8 cellular contexts compared by ENCODE assay signal in the genomic region with DNA sequence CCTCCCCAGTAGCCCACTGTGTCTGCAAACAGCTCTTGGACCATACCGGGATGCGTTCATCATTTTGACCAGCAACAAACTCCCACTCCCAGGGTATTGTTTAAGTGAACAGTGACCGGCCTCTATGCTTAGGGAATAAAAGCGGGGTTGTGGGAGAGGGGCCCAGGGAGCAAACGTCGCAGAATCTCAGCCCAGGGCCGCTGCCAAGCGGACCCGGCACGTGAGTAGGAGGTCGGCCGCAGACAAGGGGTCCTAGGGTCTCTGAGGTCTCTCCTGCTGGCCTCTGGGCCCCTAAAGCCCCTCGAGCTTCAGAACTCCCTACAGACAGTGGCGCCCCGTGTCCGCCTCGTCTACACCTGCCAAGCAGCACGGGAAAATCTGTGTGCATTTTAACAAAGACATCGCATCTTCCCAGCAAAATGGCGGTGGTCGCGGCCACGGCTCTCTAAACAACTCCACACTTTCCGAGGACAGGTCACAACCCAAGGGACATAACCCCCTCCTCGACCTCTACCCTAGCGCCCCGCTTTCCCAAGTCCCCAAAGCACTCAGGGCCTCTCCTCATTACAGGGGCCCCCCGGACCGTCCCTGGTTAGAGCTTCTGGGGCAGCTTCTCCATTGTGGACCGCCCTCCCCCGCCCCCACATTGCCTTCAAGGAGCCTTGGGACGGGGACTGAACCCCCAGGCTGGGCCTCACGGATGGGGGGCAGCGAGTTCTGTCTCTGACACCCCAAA. TPM values are rescaled to one million over a fixed set of nuclear protein-coding genes. Genes with fewer than 3 reads are reported as not detected.
DNase-seq lines count a peak whose midpoint lies in the region; ATAC-seq, FAIRE-seq and TF ChIP-seq lines count a peak whose summit lies in the region.

No MANE protein-coding gene starts in this region.

- TF ChIP-seq POLR2A in HepG2 (IDR thresholded peaks at IDR 0.05; ENCODE audit: insufficient read depth in 1 of 2, low read depth in 2 of 2, low read length in 2 of 2) = peak; percentile 28 to 48; a peak in 2 of 4 replicates

- H2AFZ ChIP-seq in HepG2 (ENCODE audit: low read length) = no peak overlapping the region

- no peaks in the 10 kb centered on the region for H3K9me3 Mint-ChIP-seq in activated T-cell treated with anti-CD3 and anti-CD28 coated beads, Interleukin-2, amount 50 U/mL, for 72 hours
- H3K9me3 Mint-ChIP-seq in activated CD4-positive, alpha-beta memory T cell treated with anti-CD3 and anti-CD28 coated beads, Interleukin-2, amount 10 ng/mL, durations not matched to agents 7 days and 5 days = no peaks in the 10 kb centered on the region

- H3K4me3 ChIP-seq in HepG2 (replicated peaks in 1 of 3; ENCODE audit: insufficient read depth in 1 of 3, low read depth in 2 of 3, low read length in 3 of 3) (peak overlapping the region; percentile 78 to 95 (median 93)), tibial artery (peak overlapping the region; percentile 51 to 60), upper lobe of right lung (no peak overlapping the region)

- BruUV-seq in HepG2 (replicated peaks; lab: Mats Ljungman, UMichigan) = no TSS peak

- H3K27ac ChIP-seq in HepG2 (ENCODE audit: extremely low read length, insufficient read depth, low read length) = peak overlapping the region; percentile 77
- H3K27ac ChIP-seq in tibial artery = peak overlapping the region in 1 of 2 donors; percentile 83
- H3K27ac ChIP-seq in upper lobe of right lung = no peak overlapping the region

- in situ Hi-C loops in HepG2 (cut with HindIII; ENCODE audit: extremely low pct_ligation_motif_present, low pct_unique_long_range_greater_than_20kb) = no loop called here

- POLR2A ChIA-PET in activated CD4-positive, alpha-beta memory T cell treated with anti-CD3 and anti-CD28 coated beads, Interleukin-2, amount 10 ng/mL, durations not matched to agents 7 days and 5 days (lab: Charles Lee) = interaction anchor here (1.7 to 2.5 kb wide), 2 partner anchors 13 to 41 kb away, joined by 5 to 9 read pairs; a partner anchor contains a TSS
- POLR2A ChIA-PET in HepG2 (lab: Yijun Ruan, JAX) = interaction anchor here (0.6 to 8.6 kb wide), 20 partner anchors 9 to 258 kb away, joined by 3 to 127 read pairs (median 8); a partner anchor contains a TSS

- TF ChIP-seq EP300 in HepG2 (IDR thresholded peaks at IDR 0.05; ENCODE audit: low read depth in 2 of 2, low read length in 2 of 2) (no peak), HepG2 (CRISPR knock-in tag; IDR thresholded peaks at IDR 0.05; ENCODE audit: borderline replicate concordance) (no peak)

- peaks cover 25% of the 10 kb centered on the region for H3K79me2 ChIP-seq in HepG2 (ENCODE audit: insufficient read depth, low read length)

- H3K36me3 Mint-ChIP-seq in activated T-cell treated with anti-CD3 and anti-CD28 coated beads, Interleukin-2, amount 50 U/mL, for 72 hours (ENCODE audit: insufficient read depth in 2 of 2) = peaks cover 0 to 4% of the 10 kb centered on the region in 2 donors
- H3K36me3 Mint-ChIP-seq in activated CD4-positive, alpha-beta memory T cell treated with anti-CD3 and anti-CD28 coated beads, Interleukin-2, amount 10 ng/mL, durations not matched to agents 7 days and 5 days (ENCODE audit: low read depth) = peaks cover 4% of the 10 kb centered on the region

- ATAC-seq in activated T-cell treated with anti-CD3 and anti-CD28 coated beads, Interleukin-2, amount 50 U/mL, for 72 hours (replicated peaks in 1 of 2) = no peak
- ATAC-seq in HepG2 (peak; percentile 7), upper lobe of right lung (no peak), GM19452 (IDR thresholded peaks at IDR 0.05; ENCODE audit: unreplicated experiment) (no peak)

- H3K27me3 Mint-ChIP-seq in activated T-cell treated with anti-CD3 and anti-CD28 coated beads, Interleukin-2, amount 50 U/mL, for 72 hours (ENCODE audit: low read depth) = peaks cover 38% of the 10 kb centered on the region
- H3K27me3 Mint-ChIP-seq in activated CD4-positive, alpha-beta memory T cell treated with anti-CD3 and anti-CD28 coated beads, Interleukin-2, amount 10 ng/mL, durations not matched to agents 7 days and 5 days = peaks cover 49% of the 10 kb centered on the region

- H3K27ac Mint-ChIP-seq in activated T-cell treated with anti-CD3 and anti-CD28 coated beads, Interleukin-2, amount 50 U/mL, for 72 hours = no peak overlapping the region
- H3K27ac Mint-ChIP-seq in activated CD4-positive, alpha-beta memory T cell treated with anti-CD3 and anti-CD28 coated beads, Interleukin-2, amount 10 ng/mL, durations not matched to agents 7 days and 5 days = no peak overlapping the region

- DNase-seq in activated T-cell treated with anti-CD3 and anti-CD28 coated beads, Interleukin-2, amount 50 U/mL, for 72 hours = no peak
- DNase-seq in activated T-cell treated with anti-CD3 and anti-CD28 coated beads, Interleukin-2, amount 50 U/mL, for 1 hour = no peak
- no peak for DNase-seq in activated CD4-positive, alpha-beta memory T cell treated with anti-CD3 and anti-CD28 coated beads, Interleukin-2, amount 10 ng/mL, durations not matched to agents 7 days and 5 days
- DNase-seq in HepG2 (ENCODE audit: low spot score) = no peak
- DNase-seq in tibial artery = no peak
- DNase-seq in upper lobe of right lung = no peak
- DNase-seq in germinal center (ENCODE audit: low spot score) = no peak

- TF ChIP-seq CTCF in HepG2 (CRISPR knock-in tag; IDR thresholded peaks at IDR 0.05) (no peak), tibial artery (IDR thresholded peaks at IDR 0.05) (no peak), upper lobe of right lung (IDR thresholded peaks at IDR 0.05) (no peak)

- H3K4me3 Mint-ChIP-seq in activated T-cell treated with anti-CD3 and anti-CD28 coated beads, Interleukin-2, amount 50 U/mL, for 72 hours = peak overlapping the region; percentile 72 to 85
- H3K4me3 Mint-ChIP-seq in activated CD4-positive, alpha-beta memory T cell treated with anti-CD3 and anti-CD28 coated beads, Interleukin-2, amount 10 ng/mL, durations not matched to agents 7 days and 5 days = peak overlapping the region; percentile 44

- H4K20me1 ChIP-seq in HepG2 (ENCODE audit: insufficient read depth, low read length) = peaks cover 34% of the 10 kb centered on the region; the same call in 1 of the 2 replicates

- H3K4me2 ChIP-seq in HepG2 (ENCODE audit: low read depth, low read length) = peak overlapping the region; percentile 97

- H3K4me1 ChIP-seq in HepG2 (ENCODE audit: insufficient read depth, low read length) = peaks cover 23% of the 10 kb centered on the region
- peaks cover 0 to 65% (median 46%) of the 10 kb centered on the region in 4 donors for H3K4me1 ChIP-seq in tibial artery
- H3K4me1 ChIP-seq in upper lobe of right lung = peaks cover 32% of the 10 kb centered on the region

- no peaks in the 10 kb centered on the region for H3K36me3 ChIP-seq in HepG2 (replicated peaks in 1 of 2; ENCODE audit: control insufficient read depth in 1 of 2, insufficient read depth in 2 of 2, low read length in 2 of 2)
- no peaks in the 10 kb centered on the region for H3K36me3 ChIP-seq in tibial artery
- no peaks in the 10 kb centered on the region for H3K36me3 ChIP-seq in upper lobe of right lung

- no peaks in the 10 kb centered on the region; a peak in 1 of 5 replicates for H3K27me3 ChIP-seq in HepG2 (ENCODE audit: control insufficient read depth in 1 of 2, insufficient read depth in 2 of 2, low read length in 2 of 2)
- H3K27me3 ChIP-seq in tibial artery = peaks cover 0 to 5% of the 10 kb centered on the region in 2 donors
- no peaks in the 10 kb centered on the region for H3K27me3 ChIP-seq in upper lobe of right lung

- H3K9me3 ChIP-seq in HepG2 (ENCODE audit: low read length) (no peaks in the 10 kb centered on the region), tibial artery (no peaks in the 10 kb centered on the region), upper lobe of right lung (no peaks in the 10 kb centered on the region)

- TF ChIP-seq RAD21 in HepG2 (CRISPR knock-in tag; IDR thresholded peaks at IDR 0.05) = no peak

- 0% methylated on average over 18 of the region's 34 CpGs for WGBS in HepG2 (ENCODE audit: low lambda C conversion rate)

- no peak for FAIRE-seq in HepG2 (lab: Jason Lieb, UNC)

- CTCF ChIA-PET in activated CD4-positive, alpha-beta memory T cell treated with anti-CD3 and anti-CD28 coated beads, Interleukin-2, amount 10 ng/mL, durations not matched to agents 7 days and 5 days (lab: Charles Lee) = no interaction called here
- CTCF ChIA-PET in HepG2 (lab: Yijun Ruan, JAX; ENCODE audit: low intra/inter-chr PET ratio, low total read pairs) = no interaction called here

- peaks cover 42% of the 10 kb centered on the region for H3K4me1 Mint-ChIP-seq in activated T-cell treated with anti-CD3 and anti-CD28 coated beads, Interleukin-2, amount 50 U/mL, for 72 hours (ENCODE audit: low read depth)
- peaks cover 43% of the 10 kb centered on the region for H3K4me1 Mint-ChIP-seq in activated CD4-positive, alpha-beta memory T cell treated with anti-CD3 and anti-CD28 coated beads, Interleukin-2, amount 10 ng/mL, durations not matched to agents 7 days and 5 days

- H3K9ac ChIP-seq in HepG2 (ENCODE audit: insufficient read depth, low read depth, low read length) = peak overlapping the region; percentile 88

- intact Hi-C loops in HepG2 (cut with micrococcal nuclease; ENCODE audit: unreplicated experiment) (loop anchor here (2.0 to 10.0 kb wide), 3 partner anchors 21 to 149 kb away; a partner anchor contains a TSS), tibial artery (cut with DNase I; ENCODE audit: low total_unique reads) (no loop called here), upper lobe of right lung (cut with DNase I) (no loop called here)

RNA-seq across cellular contexts. Expression of a gene that starts 3.9 kb away (rescaled TPM):
- 10 to 100 TPM; 14.9 to 22.7 TPM for total RNA-seq in activated T-cell treated with anti-CD3 and anti-CD28 coated beads, Interleukin-2, amount 50 U/mL, for 72 hours
- total RNA-seq in activated CD4-positive, alpha-beta memory T cell treated with anti-CD3 and anti-CD28 coated beads, Interleukin-2, amount 10 ng/mL, durations not matched to agents 7 days and 5 days = 10 to 100 TPM; 13.2 to 14.1 TPM
- 50.3 and 56.8 TPM in 2 replicates for total RNA-seq in HepG2 (2016; rRNA removed; fragmentation: Illumina TruSeq; extraction: Trizol)
- total RNA-seq in HepG2 (2016; cell fraction: cytosol; rRNA removed; fragmentation: Illumina TruSeq; extraction: Trizol; ENCODE audit: low read depth) = 23.1 and 31.8 TPM in 2 replicates
- 52.6 and 58.0 TPM in 2 replicates for total RNA-seq in HepG2 (2016; cell fraction: insoluble cytoplasmic fraction; rRNA removed; fragmentation: Illumina TruSeq; extraction: Trizol)
- total RNA-seq in HepG2 (2016; cell fraction: membrane; rRNA removed; fragmentation: Illumina TruSeq; extraction: Trizol) = 32.9 and 38.6 TPM in 2 replicates
- 22.7 and 25.7 TPM in 2 replicates for total RNA-seq in HepG2 (2016; cell fraction: nucleus; rRNA removed; fragmentation: Illumina TruSeq; extraction: Trizol)
- 24.6 and 28.0 TPM in 2 replicates for polyA plus RNA-seq in HepG2 (2011; rRNA removed)
- polyA plus RNA-seq in HepG2 (2011; cell fraction: cytosol; rRNA removed) = 15.8 and 37.3 TPM in 2 replicates
- polyA plus RNA-seq in HepG2 (2011; cell fraction: nucleus; rRNA removed) = 35.2 and 54.6 TPM in 2 replicates
- 10.3 and 20.4 TPM in 2 replicates for polyA plus RNA-seq in HepG2 (2012)
- polyA plus RNA-seq in HepG2 (2016; cell fraction: cytosol; fragmentation: Illumina TruSeq; extraction: Trizol; ENCODE audit: low read depth) = 22.8 and 31.3 TPM in 2 replicates
- 55.4 and 57.3 TPM in 2 replicates for polyA plus RNA-seq in HepG2 (2016; cell fraction: insoluble cytoplasmic fraction; fragmentation: Illumina TruSeq; extraction: Trizol; ENCODE audit: low read depth)
- 28.0 and 32.8 TPM in 2 replicates for polyA plus RNA-seq in HepG2 (2016; cell fraction: membrane; fragmentation: Illumina TruSeq; extraction: Trizol; ENCODE audit: low read depth)
- 37.4 and 40.9 TPM in 2 replicates for polyA plus RNA-seq in HepG2 (2016; cell fraction: nucleus; fragmentation: Illumina TruSeq; extraction: Trizol; ENCODE audit: insufficient read depth, low read depth)
- polyA minus RNA-seq in HepG2 (2011; rRNA and poly(A)+ RNA removed; ENCODE audit: low replicate concordance) = 8.3 and 44.9 TPM in 2 replicates
- 21.9 and 27.6 TPM in 2 replicates for polyA minus RNA-seq in HepG2 (2011; cell fraction: cytosol; rRNA and poly(A)+ RNA removed)
- 18.2 TPM in 2 replicates for polyA minus RNA-seq in HepG2 (2011; cell fraction: nucleus; rRNA and poly(A)+ RNA removed)
- 8.8 TPM for total RNA-seq in upper lobe of right lung

RNA-seq across cellular contexts. Expression of a gene that starts 19.4 kb away (rescaled TPM):
- total RNA-seq in activated T-cell treated with anti-CD3 and anti-CD28 coated beads, Interleukin-2, amount 50 U/mL, for 72 hours = under 1 TPM in 1 of 2 donors, not detected in 1; 0.29 TPM
- total RNA-seq in activated CD4-positive, alpha-beta memory T cell treated with anti-CD3 and anti-CD28 coated beads, Interleukin-2, amount 10 ng/mL, durations not matched to agents 7 days and 5 days = not detected
- total RNA-seq in HepG2 (2016; rRNA removed; fragmentation: Illumina TruSeq; extraction: Trizol) (not detected in 2 replicates), upper lobe of right lung (not detected)
- total RNA-seq in HepG2 (2016; cell fraction: cytosol; rRNA removed; fragmentation: Illumina TruSeq; extraction: Trizol; ENCODE audit: low read depth) = not detected in 2 replicates
- total RNA-seq in HepG2 (2016; cell fraction: insoluble cytoplasmic fraction; rRNA removed; fragmentation: Illumina TruSeq; extraction: Trizol) = 0.15 TPM in 1 of 2 replicates, not detected in the other
- not detected in 2 replicates for total RNA-seq in HepG2 (2016; cell fraction: membrane; rRNA removed; fragmentation: Illumina TruSeq; extraction: Trizol)
- not detected in 2 replicates for total RNA-seq in HepG2 (2016; cell fraction: nucleus; rRNA removed; fragmentation: Illumina TruSeq; extraction: Trizol)
- 0.05 and 0.13 TPM in 2 replicates for polyA plus RNA-seq in HepG2 (2011; rRNA removed)
- polyA plus RNA-seq in HepG2 (2011; cell fraction: cytosol; rRNA removed) = 0.06 and 0.12 TPM in 2 replicates
- polyA plus RNA-seq in HepG2 (2011; cell fraction: nucleus; rRNA removed) = 1.1 and 1.7 TPM in 2 replicates
- not detected in 2 replicates for polyA plus RNA-seq in HepG2 (2012)
- polyA plus RNA-seq in HepG2 (2016; cell fraction: cytosol; fragmentation: Illumina TruSeq; extraction: Trizol; ENCODE audit: low read depth) = 0.11 TPM in 1 of 2 replicates, not detected in the other
- not detected in 2 replicates for polyA plus RNA-seq in HepG2 (2016; cell fraction: insoluble cytoplasmic fraction; fragmentation: Illumina TruSeq; extraction: Trizol; ENCODE audit: low read depth)
- not detected in 2 replicates for polyA plus RNA-seq in HepG2 (2016; cell fraction: membrane; fragmentation: Illumina TruSeq; extraction: Trizol; ENCODE audit: low read depth)
- not detected in 2 replicates for polyA plus RNA-seq in HepG2 (2016; cell fraction: nucleus; fragmentation: Illumina TruSeq; extraction: Trizol; ENCODE audit: insufficient read depth, low read depth)
- 1.8 TPM in 1 of 2 replicates, not detected in the other for polyA minus RNA-seq in HepG2 (2011; rRNA and poly(A)+ RNA removed; ENCODE audit: low replicate concordance)
- polyA minus RNA-seq in HepG2 (2011; cell fraction: cytosol; rRNA and poly(A)+ RNA removed) = not detected in 2 replicates
- polyA minus RNA-seq in HepG2 (2011; cell fraction: nucleus; rRNA and poly(A)+ RNA removed) = 0.77 TPM in 1 of 2 replicates, not detected in the other

RNA-seq across cellular contexts. Expression of a gene that starts 40.3 kb away (rescaled TPM):
- total RNA-seq in activated T-cell treated with anti-CD3 and anti-CD28 coated beads, Interleukin-2, amount 50 U/mL, for 72 hours = 10 to 100 TPM; 22.8 to 28.2 TPM
- total RNA-seq in activated CD4-positive, alpha-beta memory T cell treated with anti-CD3 and anti-CD28 coated beads, Interleukin-2, amount 10 ng/mL, durations not matched to agents 7 days and 5 days = 10 to 100 TPM; 22.1 TPM
- total RNA-seq in HepG2 (2016; rRNA removed; fragmentation: Illumina TruSeq; extraction: Trizol) = 31.9 and 33.6 TPM in 2 replicates
- total RNA-seq in HepG2 (2016; cell fraction: cytosol; rRNA removed; fragmentation: Illumina TruSeq; extraction: Trizol; ENCODE audit: low read depth) = 14.6 and 15.2 TPM in 2 replicates
- total RNA-seq in HepG2 (2016; cell fraction: insoluble cytoplasmic fraction; rRNA removed; fragmentation: Illumina TruSeq; extraction: Trizol) = 27.3 and 32.7 TPM in 2 replicates
- total RNA-seq in HepG2 (2016; cell fraction: membrane; rRNA removed; fragmentation: Illumina TruSeq; extraction: Trizol) = 29.4 and 34.6 TPM in 2 replicates
- 20.7 and 24.5 TPM in 2 replicates for total RNA-seq in HepG2 (2016; cell fraction: nucleus; rRNA removed; fragmentation: Illumina TruSeq; extraction: Trizol)
- 28.5 and 33.1 TPM in 2 replicates for polyA plus RNA-seq in HepG2 (2011; rRNA removed)
- polyA plus RNA-seq in HepG2 (2011; cell fraction: cytosol; rRNA removed) = 17.8 and 30.6 TPM in 2 replicates
- polyA plus RNA-seq in HepG2 (2011; cell fraction: nucleus; rRNA removed) = 64.2 and 84.7 TPM in 2 replicates
- polyA plus RNA-seq in HepG2 (2012) = 14.5 and 14.8 TPM in 2 replicates
- 12.7 and 16.5 TPM in 2 replicates for polyA plus RNA-seq in HepG2 (2016; cell fraction: cytosol; fragmentation: Illumina TruSeq; extraction: Trizol; ENCODE audit: low read depth)
- polyA plus RNA-seq in HepG2 (2016; cell fraction: insoluble cytoplasmic fraction; fragmentation: Illumina TruSeq; extraction: Trizol; ENCODE audit: low read depth) = 32.6 and 37.8 TPM in 2 replicates
- 25.4 and 26.8 TPM in 2 replicates for polyA plus RNA-seq in HepG2 (2016; cell fraction: membrane; fragmentation: Illumina TruSeq; extraction: Trizol; ENCODE audit: low read depth)
- 46.2 and 51.6 TPM in 2 replicates for polyA plus RNA-seq in HepG2 (2016; cell fraction: nucleus; fragmentation: Illumina TruSeq; extraction: Trizol; ENCODE audit: insufficient read depth, low read depth)
- polyA minus RNA-seq in HepG2 (2011; rRNA and poly(A)+ RNA removed; ENCODE audit: low replicate concordance) = 44.8 and 54.2 TPM in 2 replicates
- 12.0 and 15.7 TPM in 2 replicates for polyA minus RNA-seq in HepG2 (2011; cell fraction: cytosol; rRNA and poly(A)+ RNA removed)
- 13.5 and 14.0 TPM in 2 replicates for polyA minus RNA-seq in HepG2 (2011; cell fraction: nucleus; rRNA and poly(A)+ RNA removed)
- total RNA-seq in upper lobe of right lung = 18.2 TPM

RNA-seq across cellular contexts. Expression of a gene that starts 45.4 kb away (rescaled TPM):
- total RNA-seq in activated T-cell treated with anti-CD3 and anti-CD28 coated beads, Interleukin-2, amount 50 U/mL, for 72 hours = 100 to 1,000 TPM; 826 to 905 TPM
- 100 to 1,000 TPM; 331 to 348 TPM for total RNA-seq in activated CD4-positive, alpha-beta memory T cell treated with anti-CD3 and anti-CD28 coated beads, Interleukin-2, amount 10 ng/mL, durations not matched to agents 7 days and 5 days
- total RNA-seq in HepG2 (2016; rRNA removed; fragmentation: Illumina TruSeq; extraction: Trizol) (514 and 695 TPM in 2 replicates), upper lobe of right lung (369 TPM)
- total RNA-seq in HepG2 (2016; cell fraction: cytosol; rRNA removed; fragmentation: Illumina TruSeq; extraction: Trizol; ENCODE audit: low read depth) = 243 and 303 TPM in 2 replicates
- 490 and 695 TPM in 2 replicates for total RNA-seq in HepG2 (2016; cell fraction: insoluble cytoplasmic fraction; rRNA removed; fragmentation: Illumina TruSeq; extraction: Trizol)
- 762 and 870 TPM in 2 replicates for total RNA-seq in HepG2 (2016; cell fraction: membrane; rRNA removed; fragmentation: Illumina TruSeq; extraction: Trizol)
- total RNA-seq in HepG2 (2016; cell fraction: nucleus; rRNA removed; fragmentation: Illumina TruSeq; extraction: Trizol) = 260 and 289 TPM in 2 replicates
- 731 and 793 TPM in 2 replicates for polyA plus RNA-seq in HepG2 (2011; rRNA removed)
- 709 and 837 TPM in 2 replicates for polyA plus RNA-seq in HepG2 (2011; cell fraction: cytosol; rRNA removed)
- polyA plus RNA-seq in HepG2 (2011; cell fraction: nucleus; rRNA removed) = 198 TPM in 2 replicates
- polyA plus RNA-seq in HepG2 (2012) = 793 and 993 TPM in 2 replicates
- polyA plus RNA-seq in HepG2 (2016; cell fraction: cytosol; fragmentation: Illumina TruSeq; extraction: Trizol; ENCODE audit: low read depth) = 256 and 328 TPM in 2 replicates
- polyA plus RNA-seq in HepG2 (2016; cell fraction: insoluble cytoplasmic fraction; fragmentation: Illumina TruSeq; extraction: Trizol; ENCODE audit: low read depth) = 558 and 645 TPM in 2 replicates
- 640 and 832 TPM in 2 replicates for polyA plus RNA-seq in HepG2 (2016; cell fraction: membrane; fragmentation: Illumina TruSeq; extraction: Trizol; ENCODE audit: low read depth)
- polyA plus RNA-seq in HepG2 (2016; cell fraction: nucleus; fragmentation: Illumina TruSeq; extraction: Trizol; ENCODE audit: insufficient read depth, low read depth) = 328 and 345 TPM in 2 replicates
- 689 and 781 TPM in 2 replicates for polyA minus RNA-seq in HepG2 (2011; rRNA and poly(A)+ RNA removed; ENCODE audit: low replicate concordance)
- polyA minus RNA-seq in HepG2 (2011; cell fraction: cytosol; rRNA and poly(A)+ RNA removed) = 221 and 268 TPM in 2 replicates
- 133 and 175 TPM in 2 replicates for polyA minus RNA-seq in HepG2 (2011; cell fraction: nucleus; rRNA and poly(A)+ RNA removed)
